Comparison of ENCODE assay signal across 24 cellular contexts in the genomic region with DNA sequence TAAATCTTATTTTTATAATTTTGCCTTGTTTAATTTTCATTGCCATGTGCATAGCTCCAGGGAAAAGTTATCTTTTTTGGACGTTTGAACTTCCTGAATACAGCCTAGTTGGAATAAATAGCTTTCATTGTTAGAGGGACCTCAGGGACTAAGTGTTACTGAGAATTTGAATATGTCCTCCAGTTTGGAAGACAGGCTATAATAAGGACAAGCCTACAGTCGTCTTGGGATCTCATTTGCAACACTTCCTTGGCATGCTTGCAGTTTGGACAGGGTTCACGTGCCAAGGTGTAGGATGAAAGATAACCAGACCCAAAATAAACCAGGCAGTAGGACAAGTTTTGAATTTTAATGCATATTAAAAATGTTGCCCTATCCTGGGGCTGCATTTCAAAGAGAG.
DNase-seq lines count a peak whose midpoint lies in the region; ATAC-seq and TF ChIP-seq lines count a peak whose summit lies in the region.
"Had no signal": no experiment of that assay in that cellular context is flagged by ENCODE, and none has a peak within 500 bp of the region (broad histone marks: within the 10 kb centered on the region; RNA-seq: fewer than 3 reads in every experiment).

No MANE protein-coding gene starts in this region.

- ATAC-seq in IMR-90 (ENCODE audit: low read depth): no peak
- peak; percentile 95 for ATAC-seq in sciatic nerve
- ATAC-seq in GM18505 (IDR thresholded peaks at IDR 0.05; ENCODE audit: unreplicated experiment): no peak
- ATAC-seq: HepG2 had no signal

- H4K20me1 ChIP-seq in IMR-90 (ENCODE audit: insufficient read depth, low read length): no peaks in the 10 kb centered on the region

- H2AFZ ChIP-seq in IMR-90 (replicated peaks; ENCODE audit: low read length, poor library complexity): no peak overlapping the region

- no peak overlapping the region for H2BK5ac ChIP-seq in IMR-90 (ENCODE audit: low read depth, low read length, poor library complexity, severe bottlenecking)

- H3K9ac ChIP-seq in IMR-90 (ENCODE audit: low read depth, low read length): no peak overlapping the region

- H3K36me3 ChIP-seq in IMR-90 (ENCODE audit: control insufficient read depth, insufficient read depth, low read length): no peaks in the 10 kb centered on the region
- no peaks in the 10 kb centered on the region for H3K36me3 ChIP-seq in left ventricle myocardium inferior
- H3K36me3 ChIP-seq: SJSA1 had no signal

- TF ChIP-seq CTCF in IMR-90 (conservative IDR thresholded peaks at IDR 0.05; ENCODE audit: low read depth, low read length) (no peak), fibroblast of pulmonary artery (IDR thresholded peaks at IDR 0.05; ENCODE audit: low read length, missing control alignments) (no peak), left ventricle myocardium inferior (IDR thresholded peaks at IDR 0.05; ENCODE audit: borderline replicate concordance) (no peak)

- no peaks in the 10 kb centered on the region for H3K27me3 ChIP-seq in IMR-90 (ENCODE audit: control insufficient read depth, insufficient read depth, low read length)
- no peaks in the 10 kb centered on the region for H3K27me3 ChIP-seq in left ventricle myocardium inferior (ENCODE audit: low read depth)
- H3K27me3 ChIP-seq: SJSA1 had no signal

- no peak overlapping the region for H3K14ac ChIP-seq in IMR-90 (replicated peaks; ENCODE audit: low read depth, low read length)

- DNase-seq in IMR-90: no peak
- DNase-seq in fibroblast of pulmonary artery (ENCODE audit: low read depth): peak; percentile 59
- peak; percentile 14 for DNase-seq in left ventricle myocardium inferior
- no peak for DNase-seq in sciatic nerve (ENCODE audit: low spot score)
- DNase-seq in HuH-7 (ENCODE audit: low spot score): no peak
- DNase-seq in DMS153 (lab: John Stamatoyannopoulos, UW): no peak
- DNase-seq in NCI-H82 (lab: John Stamatoyannopoulos, UW): no peak
- DNase-seq: EL; GF-D8; H7; HFFc6; KG1; NCI-H1092 treated with DMSO at 0.1 percent for 48 hours; NCI-H1436 treated with DMSO at 0.1 percent for 48 hours; NCI-H2029; NCI-H226; NCI-H510A treated with DMSO at 0.1 percent for 48 hours; NCI-H748 treated with DMSO at 0.1 percent for 48 hours; NK-92 treated with Interleukin-12 subunit alpha and Interleukin-12 subunit beta, amount 100 ng/mL, for 24 hours had no signal

- peak overlapping the region; percentile 78 for H2AK5ac ChIP-seq in IMR-90 (ENCODE audit: low read depth, low read length)

- H3K9me3 ChIP-seq in IMR-90 (ENCODE audit: control insufficient read depth, insufficient read depth, low read length) (peaks cover 4% of the 10 kb centered on the region; the same call in 1 of the 2 replicates), left ventricle myocardium inferior (replicated peaks) (peaks cover 9% of the 10 kb centered on the region)
- H3K9me3 ChIP-seq: SJSA1 had no signal

- no CpG with 5 or more reads among the region's 3 CpGs for WGBS in IMR-90 (ENCODE audit: extremely low coverage in 2 of 2, insufficient read length in 1 of 2), 2 experiments

- no peak for TF ChIP-seq POLR2A in IMR-90 (IDR thresholded peaks at IDR 0.05; ENCODE audit: low read depth, low read length)
- TF ChIP-seq POLR2A in GM18505 (IDR thresholded peaks at IDR 0.05; ENCODE audit: borderline replicate concordance, extremely low read depth, insufficient read depth, insufficient read length): no peak

- H3K9me1 ChIP-seq in IMR-90 (ENCODE audit: insufficient read depth, low read length): no peaks in the 10 kb centered on the region

- no peak overlapping the region; the same call in 2 of the 3 replicates for H2BK15ac ChIP-seq in IMR-90 (ENCODE audit: low read depth, low read length)

- no peak for TF ChIP-seq RAD21 in IMR-90 (IDR thresholded peaks at IDR 0.05; ENCODE audit: low read length)

- H3K4me3 ChIP-seq in IMR-90 (ENCODE audit: insufficient read depth, low read depth, low read length) (no peak overlapping the region), fibroblast of pulmonary artery (replicated peaks; ENCODE audit: low read depth, low read length) (no peak overlapping the region), left ventricle myocardium inferior (no peak overlapping the region)
- H3K4me3 ChIP-seq: SJSA1 had no signal

- dilution Hi-C loops in IMR-90 (cut with HindIII; ENCODE audit: low sequenced_read_pairs, unreplicated experiment): no loop called here

- in situ Hi-C loops in IMR-90 (cut with MboI; ENCODE audit: low sequenced_read_pairs): no loop called here

- no peak overlapping the region for H3K56ac ChIP-seq in IMR-90 (ENCODE audit: extremely low read depth, insufficient read depth, low read length)

- BruUV-seq in IMR-90 (replicated peaks; lab: Mats Ljungman, UMichigan): no TSS peak

- CTCF ChIA-PET in IMR-90 (lab: Yijun Ruan, JAX): no interaction called here

- H2BK20ac ChIP-seq in IMR-90 (ENCODE audit: low read depth, low read length): no peak overlapping the region; the same call in 1 of the 2 replicates

- H3K79me1 ChIP-seq in IMR-90 (ENCODE audit: low read depth in 1 of 2, low read length in 2 of 2): no peaks in the 10 kb centered on the region

- no peak overlapping the region for H3K4me2 ChIP-seq in IMR-90 (ENCODE audit: low read depth, low read length)

- 0 out of 2 replicates have a peak overlapping the region, but pooled peaks have one; percentile 55 for H3K18ac ChIP-seq in IMR-90 (ENCODE audit: low read depth, low read length)

- H2BK120ac ChIP-seq in IMR-90 (ENCODE audit: low read depth, low read length): no peak overlapping the region

- peak overlapping the region; percentile 50; the same call in 1 of the 2 replicates for H3K4ac ChIP-seq in IMR-90 (ENCODE audit: low read depth, low read length)

- intact Hi-C loops in IMR-90 (cut with micrococcal nuclease) (no loop called here), left ventricle myocardium inferior (cut with micrococcal nuclease) (no loop called here), sciatic nerve (cut with DNase I) (no loop called here)

- H4K5ac ChIP-seq in IMR-90 (ENCODE audit: low read depth, low read length): no peak overlapping the region

- no peak overlapping the region for H3K23ac ChIP-seq in IMR-90 (ENCODE audit: low read depth, low read length)

- H2AK9ac ChIP-seq in IMR-90 (replicated peaks; ENCODE audit: low read depth, low read length, poor library complexity): no peak overlapping the region

- peaks cover 2% of the 10 kb centered on the region; the same call in 1 of the 2 replicates for H3K4me1 ChIP-seq in IMR-90 (ENCODE audit: control insufficient read depth, insufficient read depth, low read length)
- H3K4me1 ChIP-seq in left ventricle myocardium inferior: peaks cover 19% of the 10 kb centered on the region
- H3K4me1 ChIP-seq: SJSA1 had no signal

- H3K27ac ChIP-seq in IMR-90 (ENCODE audit: insufficient read depth, low read length) (no peak overlapping the region), left ventricle myocardium inferior (replicated peaks) (peak overlapping the region; percentile 40)
- H3K27ac ChIP-seq: C4-2B, HL-60, SJSA1 had no signal

- H4K8ac ChIP-seq in IMR-90 (ENCODE audit: low read depth in 2 of 2, low read length in 2 of 2): no peak overlapping the region

- POLR2A ChIA-PET in IMR-90 (lab: Charles Lee; ENCODE audit: unreplicated experiment): no interaction called here

- H4K91ac ChIP-seq in IMR-90 (ENCODE audit: insufficient read depth, low read depth, low read length): no peak overlapping the region

TF ChIP-seq in IMR-90, 13 proteins besides CTCF, POLR2A, EP300 and RAD21:
- TF ChIP-seq MAZ (IDR thresholded peaks at IDR 0.05; ENCODE audit: borderline replicate concordance, low read depth, low read length) (no peak), RCOR1 (IDR thresholded peaks at IDR 0.05; ENCODE audit: insufficient replicate concordance, low read length) (no peak), SMC3 (IDR thresholded peaks at IDR 0.05; ENCODE audit: low read depth, low read length) (no peak), RFX5 (IDR thresholded peaks at IDR 0.05; ENCODE audit: low read depth, low read length) (no peak), MXI1 (IDR thresholded peaks at IDR 0.05; ENCODE audit: borderline replicate concordance, low read depth, low read length) (no peak)
- TF ChIP-seq, protein P1, sequence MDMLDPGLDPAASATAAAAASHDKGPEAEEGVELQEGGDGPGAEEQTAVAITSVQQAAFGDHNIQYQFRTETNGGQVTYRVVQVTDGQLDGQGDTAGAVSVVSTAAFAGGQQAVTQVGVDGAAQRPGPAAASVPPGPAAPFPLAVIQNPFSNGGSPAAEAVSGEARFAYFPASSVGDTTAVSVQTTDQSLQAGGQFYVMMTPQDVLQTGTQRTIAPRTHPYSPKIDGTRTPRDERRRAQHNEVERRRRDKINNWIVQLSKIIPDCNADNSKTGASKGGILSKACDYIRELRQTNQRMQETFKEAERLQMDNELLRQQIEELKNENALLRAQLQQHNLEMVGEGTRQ (IDR thresholded peaks at IDR 0.05; ENCODE audit: low read depth, low read length): no peak

Comparison
In these comparisons a context has a peak if more than half of its experiments do, and no peak if none do; other contexts are left out.
1. DNase-seq: peak in fibroblast of pulmonary artery (single experiment) and left ventricle myocardium inferior (single experiment); none in IMR-90 (single experiment), sciatic nerve (single experiment), HuH-7 (single experiment), DMS153 (single experiment) and NCI-H82 (single experiment).